ENCODE assay signal across 8 cellular contexts in genomic region chr10:26621889-26622681, GRCh38.
DNase-seq lines count a peak whose midpoint lies in the region; ATAC-seq, FAIRE-seq and TF ChIP-seq lines count a peak whose summit lies in the region.

No MANE protein-coding gene starts in this region.

- no peaks in the 10 kb centered on the region for H3K79me2 ChIP-seq in astrocyte (ENCODE audit: insufficient read depth, low read length)

- POLR2A ChIA-PET in A549 (lab: Yijun Ruan, JAX): no interaction called here

- TF ChIP-seq POLR2A in A549 (IDR thresholded peaks at IDR 0.05; ENCODE audit: low read length): no peak

- TF ChIP-seq RAD21 in A549 (conservative IDR thresholded peaks at IDR 0.05 in 1 of 2, IDR thresholded peaks at IDR 0.05 in 1 of 2): no peak

- no peaks in the 10 kb centered on the region for H3K36me3 Mint-ChIP-seq in astrocyte (ENCODE audit: low read depth, unreplicated experiment)

- H3K4me3 ChIP-seq in A549 (peak overlapping the region; percentile 55), astrocyte (ENCODE audit: insufficient read depth, low read depth, low read length) (peak overlapping the region; percentile 21)

- H3K9me3 ChIP-seq in A549 (no peaks in the 10 kb centered on the region), astrocyte (ENCODE audit: insufficient read depth, low read depth, low read length) (no peaks in the 10 kb centered on the region)

- TF ChIP-seq CTCF in A549 (IDR thresholded peaks at IDR 0.05) (no peak), astrocyte (IDR thresholded peaks at IDR 0.05; ENCODE audit: insufficient read depth, low read depth, low read length) (no peak)

- no peaks in the 10 kb centered on the region for H3K27me3 ChIP-seq in astrocyte (ENCODE audit: insufficient read depth, low read length)

- H2AFZ ChIP-seq in astrocyte (ENCODE audit: low read depth, low read length): peak overlapping the region; percentile 61

- WGBS in A549 (ENCODE audit: missing lambda C conversion rate): 22% methylated on average over 40 of the region's 47 CpGs

- H3K27ac Mint-ChIP-seq in astrocyte (ENCODE audit: unreplicated experiment): no peak overlapping the region

- TF ChIP-seq EP300 in A549 (IDR thresholded peaks at IDR 0.05): no peak

- DNase-seq in A549 (ENCODE audit: low read depth in 1 of 2, low spot score in 1 of 2): peak; percentile 18 to 34
- peak; percentile 73 for DNase-seq in NOMO-1 treated with dmso at 0.1 percent for 144 hours (lab: John Stamatoyannopoulos, UW; ENCODE audit: unreplicated experiment)
- DNase-seq in astrocyte (ENCODE audit: low read depth): peak; percentile 0
- peak; percentile 7 for DNase-seq in iris pigment epithelial cell (ENCODE audit: low read depth)
- DNase-seq in stimulated activated CD4-positive, alpha-beta T cell treated with anti-CD3 and anti-CD28 coated beads, Interleukin-2, amount 100 ng/mL, for 24 hours: peak; percentile 23 to 50
- no peak for DNase-seq in NCI-H510A (lab: John Stamatoyannopoulos, UW)

- peak overlapping the region; percentile 96 for H3K4me2 ChIP-seq in A549
- peak overlapping the region; percentile 78 for H3K4me2 ChIP-seq in astrocyte (ENCODE audit: low read length)

- no peak overlapping the region for H3K4me3 Mint-ChIP-seq in astrocyte (ENCODE audit: unreplicated experiment)

- 0 out of 3 replicates have a peak, but pooled peaks cover 3% of the 10 kb centered on the region for H3K4me1 ChIP-seq in A549
- H3K4me1 ChIP-seq in astrocyte (ENCODE audit: insufficient read depth, low read length): no peaks in the 10 kb centered on the region

- H3K4me1 Mint-ChIP-seq in astrocyte (ENCODE audit: low read depth, unreplicated experiment): no peaks in the 10 kb centered on the region

- FAIRE-seq in A549 (lab: Jason Lieb, UNC): no peak
- FAIRE-seq in astrocyte (lab: Jason Lieb, UNC): no peak

- ATAC-seq in A549: peak; percentile 92 to 96
- peak; percentile 65 for ATAC-seq in GM21390 (IDR thresholded peaks at IDR 0.05; ENCODE audit: unreplicated experiment)
- no peak for ATAC-seq in GM18520 (IDR thresholded peaks at IDR 0.05; ENCODE audit: unreplicated experiment)

- H3K36me3 ChIP-seq in astrocyte (ENCODE audit: insufficient read depth, low read length): no peaks in the 10 kb centered on the region

- CTCF ChIA-PET in A549 (lab: Yijun Ruan, JAX): interaction anchor here (1.8 kb wide), 1 partner anchor 15 kb away, joined by 7 read pairs; no protein-coding TSS in a partner anchor

- no peaks in the 10 kb centered on the region for H4K20me1 ChIP-seq in astrocyte (ENCODE audit: insufficient read depth, low read length)

- no peaks in the 10 kb centered on the region for H3K9me3 Mint-ChIP-seq in astrocyte (ENCODE audit: unreplicated experiment)

- peak overlapping the region; percentile 51 to 84; a peak in 4 of 6 replicates for H3K27ac ChIP-seq in A549
- H3K27ac ChIP-seq in astrocyte (ENCODE audit: low read depth, low read length): no peak overlapping the region

- H3K9ac ChIP-seq in astrocyte (ENCODE audit: low read length): no peak overlapping the region

- H3K27me3 Mint-ChIP-seq in astrocyte (ENCODE audit: low read depth, unreplicated experiment): peaks cover 15% of the 10 kb centered on the region

TF ChIP-seq in A549, 52 proteins besides CTCF, POLR2A, EP300 and RAD21:
- TF ChIP-seq RFX5 (IDR thresholded peaks at IDR 0.05) (no peak), SREBF2 (IDR thresholded peaks at IDR 0.05) (no peak), RNF2 (IDR thresholded peaks at IDR 0.05; ENCODE audit: borderline replicate concordance, low read depth) (no peak), JUN (IDR thresholded peaks at IDR 0.05) (no peak), CEBPB (IDR thresholded peaks at IDR 0.05) (no peak), HOXB5 (CRISPR knock-in tag; IDR thresholded peaks at IDR 0.05) (no peak)
TF ChIP-seq in A549: peak in this region for 0.
